In the genomic region with DNA sequence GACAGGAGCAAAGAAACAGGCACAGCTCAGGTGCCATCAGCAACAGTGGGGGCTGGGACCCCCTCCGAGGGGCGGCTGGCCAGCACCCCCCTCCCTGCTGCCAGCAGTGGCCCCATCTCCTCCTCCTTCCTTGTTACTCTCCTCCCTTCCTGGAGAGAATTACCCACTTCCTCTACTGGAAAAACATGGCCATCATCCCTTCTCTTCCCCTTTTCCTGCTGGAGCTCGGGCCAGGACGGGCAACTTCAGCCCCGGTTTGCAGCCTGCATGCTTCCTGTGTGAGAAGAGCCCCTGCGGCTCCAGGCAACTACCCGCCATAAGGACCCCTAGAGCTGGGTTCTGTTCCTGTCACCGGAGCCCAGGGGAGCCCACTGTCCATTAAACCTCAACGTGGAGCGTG, we compare ENCODE assay signal across 1 cellular context.
TF ChIP-seq lines count a peak whose summit lies in the region.

No MANE protein-coding gene starts in this region.

TF ChIP-seq in H1, 55 proteins besides CTCF, POLR2A, EP300 and RAD21:
- TF ChIP-seq TAF7 (optimal IDR thresholded peaks at IDR 0.05; ENCODE audit: borderline replicate concordance, low read depth, low read length) (no peak), ASH2L (IDR thresholded peaks at IDR 0.05; ENCODE audit: low read length) (no peak), SRF (IDR thresholded peaks at IDR 0.05; ENCODE audit: low read depth, low read length) (no peak), SP4 (IDR thresholded peaks at IDR 0.05; ENCODE audit: low read length) (no peak), SP2 (IDR thresholded peaks at IDR 0.05; ENCODE audit: low read length) (no peak), KDM1A (IDR thresholded peaks at IDR 0.05; ENCODE audit: borderline replicate concordance, low read length) (no peak), PHF8 (conservative IDR thresholded peaks at IDR 0.05; ENCODE audit: low read depth, low read length) (no peak), SUZ12 (IDR thresholded peaks at IDR 0.05; ENCODE audit: low read length) (no peak), KDM4A (IDR thresholded peaks at IDR 0.05; ENCODE audit: low read depth, low read length, severe bottlenecking) (no peak), GABPA (IDR thresholded peaks at IDR 0.05; ENCODE audit: borderline replicate concordance, insufficient read depth, low read length) (no peak), FOSL1 (IDR thresholded peaks at IDR 0.05; ENCODE audit: insufficient read depth, low read depth, low read length) (no peak), SIX5 (IDR thresholded peaks at IDR 0.05; ENCODE audit: low read depth, low read length) (no peak), SIRT6 (IDR thresholded peaks at IDR 0.05; ENCODE audit: low read length) (no peak), POLR2AphosphoS5 (IDR thresholded peaks at IDR 0.05; ENCODE audit: low read depth, low read length) (no peak)
- TF ChIP-seq, protein P1, sequence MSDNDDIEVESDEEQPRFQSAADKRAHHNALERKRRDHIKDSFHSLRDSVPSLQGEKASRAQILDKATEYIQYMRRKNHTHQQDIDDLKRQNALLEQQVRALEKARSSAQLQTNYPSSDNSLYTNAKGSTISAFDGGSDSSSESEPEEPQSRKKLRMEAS (IDR thresholded peaks at IDR 0.05): no peak
- TF ChIP-seq, protein P2, sequence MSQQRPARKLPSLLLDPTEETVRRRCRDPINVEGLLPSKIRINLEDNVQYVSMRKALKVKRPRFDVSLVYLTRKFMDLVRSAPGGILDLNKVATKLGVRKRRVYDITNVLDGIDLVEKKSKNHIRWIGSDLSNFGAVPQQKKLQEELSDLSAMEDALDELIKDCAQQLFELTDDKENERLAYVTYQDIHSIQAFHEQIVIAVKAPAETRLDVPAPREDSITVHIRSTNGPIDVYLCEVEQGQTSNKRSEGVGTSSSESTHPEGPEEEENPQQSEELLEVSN (IDR thresholded peaks at IDR 0.05): no peak
